ENCODE assay signal across 1 cellular context in the genomic region with DNA sequence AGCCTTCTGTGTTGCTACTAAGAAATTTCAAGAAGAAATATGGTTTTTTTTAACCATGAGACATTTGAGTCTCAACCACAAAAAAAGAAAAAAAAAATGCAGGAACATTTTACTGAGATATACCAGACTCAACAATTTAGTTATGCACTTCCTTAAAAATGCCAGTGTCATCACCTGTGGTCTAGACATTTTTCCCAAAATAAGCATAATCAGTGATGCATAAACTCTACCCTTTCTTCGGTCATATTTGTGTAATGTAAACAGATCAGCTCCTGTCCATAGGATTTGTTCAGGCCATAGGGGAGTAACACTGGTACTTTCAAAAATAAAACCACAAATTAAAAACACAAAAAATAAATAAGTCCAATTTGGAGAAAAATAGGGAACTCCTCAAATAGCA.
TF ChIP-seq lines count a peak whose summit lies in the region.

No MANE protein-coding gene starts in this region.

TF ChIP-seq in HepG2, 621 proteins besides CTCF, POLR2A, EP300 and RAD21 (continued from another document):
- TF ChIP-seq, protein P1, sequence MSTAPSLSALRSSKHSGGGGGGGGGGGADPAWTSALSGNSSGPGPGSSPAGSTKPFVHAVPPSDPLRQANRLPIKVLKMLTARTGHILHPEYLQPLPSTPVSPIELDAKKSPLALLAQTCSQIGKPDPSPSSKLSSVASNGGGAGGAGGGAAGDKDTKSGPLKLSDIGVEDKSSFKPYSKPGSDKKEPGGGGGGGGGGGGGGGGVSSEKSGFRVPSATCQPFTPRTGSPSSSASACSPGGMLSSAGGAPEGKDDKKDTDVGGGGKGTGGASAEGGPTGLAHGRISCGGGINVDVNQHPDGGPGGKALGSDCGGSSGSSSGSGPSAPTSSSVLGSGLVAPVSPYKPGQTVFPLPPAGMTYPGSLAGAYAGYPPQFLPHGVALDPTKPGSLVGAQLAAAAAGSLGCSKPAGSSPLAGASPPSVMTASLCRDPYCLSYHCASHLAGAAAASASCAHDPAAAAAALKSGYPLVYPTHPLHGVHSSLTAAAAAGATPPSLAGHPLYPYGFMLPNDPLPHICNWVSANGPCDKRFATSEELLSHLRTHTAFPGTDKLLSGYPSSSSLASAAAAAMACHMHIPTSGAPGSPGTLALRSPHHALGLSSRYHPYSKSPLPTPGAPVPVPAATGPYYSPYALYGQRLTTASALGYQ (CRISPR knock-in tag; IDR thresholded peaks at IDR 0.05) = no peak
